Comparison of ENCODE assay signal across 24 cellular contexts in genomic region chr11:58222730-58223129, GRCh38. TPM values are rescaled to one million over a fixed set of nuclear protein-coding genes. Genes with fewer than 3 reads are reported as not detected.
DNase-seq lines count a peak whose midpoint lies in the region; ATAC-seq, FAIRE-seq and TF ChIP-seq lines count a peak whose summit lies in the region.
"Had no signal": no experiment of that assay in that cellular context is flagged by ENCODE, and none has a peak within 500 bp of the region (broad histone marks: within the 10 kb centered on the region; RNA-seq: fewer than 3 reads in every experiment).

No MANE protein-coding gene starts in this region.

- H3K4me3 ChIP-seq in mammary epithelial cell (replicated peaks in 1 of 3; ENCODE audit: insufficient read depth in 1 of 3, low read depth in 2 of 3, low read length in 3 of 3) (no peak overlapping the region), keratinocyte (ENCODE audit: control insufficient read depth in 2 of 3, extremely low read depth in 1 of 3, insufficient read depth in 2 of 3, low read depth in 1 of 3, low read length in 3 of 3) (no peak overlapping the region)
- H3K4me3 ChIP-seq: BLaER1 treated with 17β-estradiol and CSF1 and Interleukin-3, amounts not matched to agents 10 nM and 100 nM; GM23338; Peyer's patch had no signal

- no peak for TF ChIP-seq CTCF in mammary epithelial cell (conservative IDR thresholded peaks at IDR 0.05 in 1 of 2, IDR thresholded peaks at IDR 0.05 in 1 of 2; ENCODE audit: extremely low read depth in 1 of 2, insufficient read depth in 1 of 2, low read depth in 1 of 2, low read length in 2 of 2)
- TF ChIP-seq CTCF in keratinocyte (optimal IDR thresholded peaks at IDR 0.05 in 1 of 3, IDR thresholded peaks at IDR 0.05 in 1 of 3, conservative IDR thresholded peaks at IDR 0.05 in 1 of 3; ENCODE audit: extremely low read depth in 1 of 3, insufficient read depth in 2 of 3, low read length in 3 of 3), result no peak

- H3K27me3 ChIP-seq in mammary epithelial cell (ENCODE audit: insufficient read depth, low read length) (no peaks in the 10 kb centered on the region), keratinocyte (ENCODE audit: control insufficient read depth, extremely low read depth, insufficient read depth, low read length) (no peaks in the 10 kb centered on the region)
- H3K27me3 ChIP-seq: BLaER1 treated with 17β-estradiol and CSF1 and Interleukin-3, amounts not matched to agents 10 nM and 100 nM; Peyer's patch had no signal

- H4K20me1 ChIP-seq in mammary epithelial cell (ENCODE audit: insufficient read depth, low read length), result no peaks in the 10 kb centered on the region
- no peaks in the 10 kb centered on the region for H4K20me1 ChIP-seq in keratinocyte (ENCODE audit: control insufficient read depth, extremely low read depth, insufficient read depth, low read length)
- H4K20me1 ChIP-seq: BLaER1 treated with 17β-estradiol and CSF1 and Interleukin-3, amounts not matched to agents 10 nM and 100 nM had no signal

- CTCF ChIA-PET in mammary epithelial cell (lab: Charles Lee; ENCODE audit: low non-redundant PET), result no interaction called here

- no TSS peak for BruUV-seq in mammary epithelial cell (replicated peaks; lab: Mats Ljungman, UMichigan)

- dilution Hi-C loops in mammary epithelial cell (cut with HindIII; ENCODE audit: low sequenced_read_pairs) (no loop called here), keratinocyte (cut with MboI; ENCODE audit: extremely low pct_ligation_motif_present, low sequenced_read_pairs) (no loop called here)

- intact Hi-C loops in mammary epithelial cell (cut with micrococcal nuclease), result no loop called here

- no peak for ATAC-seq in HG02798 (IDR thresholded peaks at IDR 0.05; ENCODE audit: poor library complexity, unreplicated experiment)
- ATAC-seq in HG03521 (IDR thresholded peaks at IDR 0.05; ENCODE audit: unreplicated experiment), result no peak
- ATAC-seq: GM23338 had no signal

- no peaks in the 10 kb centered on the region for H3K9me1 ChIP-seq in keratinocyte (ENCODE audit: control insufficient read depth, extremely low read depth, insufficient read depth, low read length)

- H3K79me2 ChIP-seq in mammary epithelial cell (ENCODE audit: insufficient read depth, low read length) (no peaks in the 10 kb centered on the region), keratinocyte (ENCODE audit: control insufficient read depth, insufficient read depth, low read length) (no peaks in the 10 kb centered on the region)

- H3K4me1 ChIP-seq in mammary epithelial cell (ENCODE audit: insufficient read depth, low read length), result no peaks in the 10 kb centered on the region
- H3K4me1 ChIP-seq in keratinocyte (ENCODE audit: control insufficient read depth, extremely low read depth, insufficient read depth, low read length), result peaks cover 12% of the 10 kb centered on the region
- H3K4me1 ChIP-seq: BLaER1 treated with 17β-estradiol and CSF1 and Interleukin-3, amounts not matched to agents 10 nM and 100 nM; Peyer's patch had no signal

- H3K27ac ChIP-seq in mammary epithelial cell (ENCODE audit: insufficient read depth, low read depth, low read length), result no peak overlapping the region
- H3K27ac ChIP-seq in keratinocyte (ENCODE audit: control insufficient read depth, insufficient read depth, low read length), result no peak overlapping the region
- H3K27ac ChIP-seq: BLaER1 treated with 17β-estradiol and CSF1 and Interleukin-3, amounts not matched to agents 10 nM and 100 nM; Peyer's patch had no signal

- H3K9ac ChIP-seq in mammary epithelial cell (ENCODE audit: insufficient read depth, low read length), result no peak overlapping the region
- H3K9ac ChIP-seq in keratinocyte (ENCODE audit: control insufficient read depth, extremely low read depth, insufficient read depth, low read length), result no peak overlapping the region
- H3K9ac ChIP-seq: BLaER1 treated with 17β-estradiol and CSF1 and Interleukin-3, amounts not matched to agents 10 nM and 100 nM had no signal

- H2AFZ ChIP-seq in mammary epithelial cell (ENCODE audit: low read depth, low read length) (no peak overlapping the region), keratinocyte (ENCODE audit: control insufficient read depth, low read length) (no peak overlapping the region)
- H2AFZ ChIP-seq: GM23338 had no signal

- in situ Hi-C loops in mammary epithelial cell (cut with MboI; ENCODE audit: low sequenced_read_pairs in 2 of 2), result loop anchor here in 1 of 2 donors (25.0 kb wide), 1 partner anchor 110 kb away; no protein-coding TSS in a partner anchor

- H3K4me2 ChIP-seq in mammary epithelial cell (ENCODE audit: insufficient read depth, low read depth, low read length), result no peak overlapping the region
- no peak overlapping the region for H3K4me2 ChIP-seq in keratinocyte (ENCODE audit: control insufficient read depth, extremely low read depth, insufficient read depth, low read depth, low read length)
- H3K4me2 ChIP-seq: BLaER1 treated with 17β-estradiol and CSF1 and Interleukin-3, amounts not matched to agents 10 nM and 100 nM; GM23338 had no signal

- no peaks in the 10 kb centered on the region for H3K36me3 ChIP-seq in mammary epithelial cell (ENCODE audit: insufficient read depth, low read length)
- H3K36me3 ChIP-seq in keratinocyte (ENCODE audit: control insufficient read depth in 2 of 2, extremely low read depth in 1 of 2, insufficient read depth in 2 of 2, low read length in 2 of 2), result no peaks in the 10 kb centered on the region
- H3K36me3 ChIP-seq: BLaER1 treated with 17β-estradiol and CSF1 and Interleukin-3, amounts not matched to agents 10 nM and 100 nM; Peyer's patch had no signal

- FAIRE-seq in keratinocyte (lab: Jason Lieb, UNC), result peak; percentile 88
- FAIRE-seq: GM12891, GM18507 had no signal

- H3K9me3 ChIP-seq in mammary epithelial cell (replicated peaks; ENCODE audit: insufficient read depth, low read length) (no peaks in the 10 kb centered on the region), keratinocyte (ENCODE audit: control insufficient read depth, low read depth, low read length) (no peaks in the 10 kb centered on the region)
- H3K9me3 ChIP-seq: Peyer's patch had no signal

- DNase-seq in EL (peak; percentile 26), M059J (ENCODE audit: low read depth) (peak; percentile 6), mammary epithelial cell (peak; percentile 84), keratinocyte (ENCODE audit: low read depth, low spot score) (peak; percentile 56), HUDEP-2 (lab: John Stamatoyannopoulos, UW; ENCODE audit: unreplicated experiment in 76 of 76) (no peak), activated gamma-delta T cell (lab: John Stamatoyannopoulos, UW) (no peak)
- DNase-seq: CD8-positive, alpha-beta memory T cell; DND-41; GF-D8; MV-4-11; NCI-H1417 treated with DMSO at 0.1 percent for 48 hours; NCI-H2029; NCI-H2171; NCI-H446 treated with DMSO at 0.1 percent for 48 hours; Peyer's patch; SHP77 had no signal

- 47% methylated on average over 7 of the region's 7 CpGs for WGBS in mammary epithelial cell (ENCODE audit: low coverage, missing lambda C conversion rate)

RNA-seq across cellular contexts. Expression of gene OR10Q1, which starts 6.0 kb away (rescaled TPM):
- not detected in 2 replicates for total RNA-seq in M059J (2014; rRNA removed; shearing (Covaris generic))
- not detected for total RNA-seq in mammary epithelial cell
- not detected for polyA plus RNA-seq in mammary epithelial cell
- not detected for polyA minus RNA-seq in mammary epithelial cell
- polyA plus RNA-seq in keratinocyte, result not detected in 3 replicates
- polyA plus RNA-seq in keratinocyte (2011; ENCODE audit: low read depth), result not detected
- not detected in 2 replicates for polyA plus RNA-seq in keratinocyte (2011; cell fraction: cytosol; rRNA removed)
- polyA plus RNA-seq in keratinocyte (2011; cell fraction: nucleus; rRNA removed), result 0.15 TPM in 1 of 2 replicates, not detected in the other
- not detected in 2 replicates for polyA plus RNA-seq in keratinocyte (2012; ENCODE audit: low replicate concordance)
- 1.8 TPM in 1 of 3 replicates, not detected in the others for polyA minus RNA-seq in keratinocyte
- not detected for polyA minus RNA-seq in keratinocyte (2011; cell fraction: cytosol; rRNA and poly(A)+ RNA removed)
- not detected in 2 replicates for polyA minus RNA-seq in keratinocyte (2011; cell fraction: nucleus; rRNA and poly(A)+ RNA removed)
- total RNA-seq: A172; CD8-positive, alpha-beta memory T cell; GM23338; HT-29; Peyer's patch had no signal
- polyA plus RNA-seq: CD8-positive, alpha-beta memory T cell; GM23338 had no signal

RNA-seq across cellular contexts. Expression of gene OR1S1, which starts 10.2 kb away (rescaled TPM):
- not detected in 2 replicates for total RNA-seq in M059J (2014; rRNA removed; shearing (Covaris generic))
- total RNA-seq in mammary epithelial cell, result not detected
- not detected for polyA plus RNA-seq in mammary epithelial cell
- polyA minus RNA-seq in mammary epithelial cell, result not detected
- not detected in 3 replicates for polyA plus RNA-seq in keratinocyte
- not detected for polyA plus RNA-seq in keratinocyte (2011; ENCODE audit: low read depth)
- polyA plus RNA-seq in keratinocyte (2011; cell fraction: cytosol; rRNA removed), result not detected in 2 replicates
- polyA plus RNA-seq in keratinocyte (2011; cell fraction: nucleus; rRNA removed), result 0.16 TPM in 1 of 2 replicates, not detected in the other
- polyA plus RNA-seq in keratinocyte (2012; ENCODE audit: low replicate concordance), result not detected in 2 replicates
- polyA minus RNA-seq in keratinocyte, result 0.35 to 0.43 TPM in 2 of 3 replicates, not detected in the other
- not detected for polyA minus RNA-seq in keratinocyte (2011; cell fraction: cytosol; rRNA and poly(A)+ RNA removed)
- polyA minus RNA-seq in keratinocyte (2011; cell fraction: nucleus; rRNA and poly(A)+ RNA removed), result 0.62 TPM in 1 of 2 replicates, not detected in the other
- total RNA-seq: A172; CD8-positive, alpha-beta memory T cell; GM23338; HT-29; Peyer's patch had no signal
- polyA plus RNA-seq: CD8-positive, alpha-beta memory T cell; GM23338 had no signal

RNA-seq across cellular contexts. Expression of gene OR1S2, which starts 18.8 kb away (rescaled TPM):
- not detected in 2 replicates for total RNA-seq in M059J (2014; rRNA removed; shearing (Covaris generic))
- total RNA-seq in mammary epithelial cell, result not detected
- polyA plus RNA-seq in mammary epithelial cell (not detected), keratinocyte (not detected in 3 replicates)
- polyA minus RNA-seq in mammary epithelial cell (not detected), keratinocyte (not detected in 3 replicates)
- polyA plus RNA-seq in keratinocyte (2011; ENCODE audit: low read depth), result not detected
- not detected in 2 replicates for polyA plus RNA-seq in keratinocyte (2011; cell fraction: cytosol; rRNA removed)
- polyA plus RNA-seq in keratinocyte (2011; cell fraction: nucleus; rRNA removed), result not detected in 2 replicates
- not detected in 2 replicates for polyA plus RNA-seq in keratinocyte (2012; ENCODE audit: low replicate concordance)
- not detected for polyA minus RNA-seq in keratinocyte (2011; cell fraction: cytosol; rRNA and poly(A)+ RNA removed)
- polyA minus RNA-seq in keratinocyte (2011; cell fraction: nucleus; rRNA and poly(A)+ RNA removed), result not detected in 2 replicates
- total RNA-seq: A172; CD8-positive, alpha-beta memory T cell; GM23338; HT-29; Peyer's patch had no signal
- polyA plus RNA-seq: CD8-positive, alpha-beta memory T cell; GM23338 had no signal

RNA-seq across cellular contexts. Expression of gene OR9Q2, which starts 33.9 kb away (rescaled TPM):
- total RNA-seq in M059J (2014; rRNA removed; shearing (Covaris generic)), result not detected in 2 replicates
- not detected for total RNA-seq in mammary epithelial cell
- polyA plus RNA-seq in mammary epithelial cell (not detected), keratinocyte (not detected in 3 replicates)
- polyA minus RNA-seq in mammary epithelial cell (not detected), keratinocyte (0.46 TPM in 1 of 3 replicates, not detected in the others)
- not detected for polyA plus RNA-seq in keratinocyte (2011; ENCODE audit: low read depth)
- polyA plus RNA-seq in keratinocyte (2011; cell fraction: cytosol; rRNA removed), result not detected in 2 replicates
- not detected in 2 replicates for polyA plus RNA-seq in keratinocyte (2011; cell fraction: nucleus; rRNA removed)
- not detected in 2 replicates for polyA plus RNA-seq in keratinocyte (2012; ENCODE audit: low replicate concordance)
- polyA minus RNA-seq in keratinocyte (2011; cell fraction: cytosol; rRNA and poly(A)+ RNA removed), result not detected
- polyA minus RNA-seq in keratinocyte (2011; cell fraction: nucleus; rRNA and poly(A)+ RNA removed), result 1.2 TPM in 1 of 2 replicates, not detected in the other
- total RNA-seq: A172; CD8-positive, alpha-beta memory T cell; HT-29; Peyer's patch had no signal
- polyA plus RNA-seq: CD8-positive, alpha-beta memory T cell; GM23338 had no signal

RNA-seq across cellular contexts. Expression of gene OR10W1, which starts 45.3 kb away (rescaled TPM):
- not detected in 2 replicates for total RNA-seq in M059J (2014; rRNA removed; shearing (Covaris generic))
- not detected for total RNA-seq in mammary epithelial cell
- polyA plus RNA-seq in mammary epithelial cell (not detected), keratinocyte (not detected in 3 replicates)
- polyA minus RNA-seq in mammary epithelial cell (not detected), keratinocyte (0.63 TPM in 1 of 3 replicates, not detected in the others)
- polyA plus RNA-seq in keratinocyte (2011; ENCODE audit: low read depth), result not detected
- polyA plus RNA-seq in keratinocyte (2011; cell fraction: cytosol; rRNA removed), result not detected in 2 replicates
- not detected in 2 replicates for polyA plus RNA-seq in keratinocyte (2011; cell fraction: nucleus; rRNA removed)
- polyA plus RNA-seq in keratinocyte (2012; ENCODE audit: low replicate concordance), result not detected in 2 replicates
- not detected for polyA minus RNA-seq in keratinocyte (2011; cell fraction: cytosol; rRNA and poly(A)+ RNA removed)
- polyA minus RNA-seq in keratinocyte (2011; cell fraction: nucleus; rRNA and poly(A)+ RNA removed), result not detected in 2 replicates
- total RNA-seq: A172; CD8-positive, alpha-beta memory T cell; GM23338; HT-29; Peyer's patch had no signal
- polyA plus RNA-seq: CD8-positive, alpha-beta memory T cell; GM23338 had no signal

Comparison
In these comparisons a context has a peak if more than half of its experiments do, and no peak if none do; other contexts are left out.
1. DNase-seq: peak in EL (single experiment), M059J (single experiment), mammary epithelial cell (single experiment) and keratinocyte (single experiment); none in HUDEP-2 (0 of 76) and activated gamma-delta T cell (single experiment).